Comparison of ENCODE assay signal across 25 cellular contexts in genomic region chr4:73709461-73710033, GRCh38. TPM values are rescaled to one million over a fixed set of nuclear protein-coding genes. Genes with fewer than 3 reads are reported as not detected.
A peak's percentile ranks its signal among the peaks of the same experiment; 100 is the strongest.
DNase-seq lines count a peak whose midpoint lies in the region; ATAC-seq, FAIRE-seq and TF ChIP-seq lines count a peak whose summit lies in the region.
"Had no signal": no experiment of that assay in that cellular context is flagged by ENCODE, and none has a peak within 500 bp of the region (broad histone marks: within the 10 kb centered on the region; RNA-seq: fewer than 3 reads in every experiment).

No MANE protein-coding gene starts in this region.

- no peaks in the 10 kb centered on the region for H4K20me1 ChIP-seq in K562 (replicated peaks; ENCODE audit: control insufficient read depth, insufficient read depth, low read length)

- TF ChIP-seq CTCF in A549 (IDR thresholded peaks at IDR 0.05), result no peak
- TF ChIP-seq CTCF in HEK293 (tag by site-specific recombination; IDR thresholded peaks at IDR 0.05), result no peak
- TF ChIP-seq CTCF in K562 (IDR thresholded peaks at IDR 0.05 in 2 of 3, conservative IDR thresholded peaks at IDR 0.05 in 1 of 3; ENCODE audit: insufficient read depth in 2 of 3, low read depth in 1 of 3, low read length in 3 of 3), result no peak

- no peaks in the 10 kb centered on the region for H3K27me3 ChIP-seq in K562 (ENCODE audit: control insufficient read depth in 2 of 2, insufficient read depth in 2 of 2, low read length in 2 of 2)
- H3K27me3 ChIP-seq: cardiac muscle cell, hepatocyte, neural progenitor cell had no signal

- H3K4me3 ChIP-seq in A549 (no peak overlapping the region), HEK293 (ENCODE audit: low read depth, low read length) (no peak overlapping the region), K562 (no peak overlapping the region)
- H3K4me3 ChIP-seq: cardiac muscle cell, hepatocyte, mucosa of descending colon, neural progenitor cell had no signal

- WGBS in A549 (ENCODE audit: missing lambda C conversion rate), result 85% methylated on average over 2 of the region's 2 CpGs
- 11% methylated on average over 2 of the region's 2 CpGs for WGBS in K562 (ENCODE audit: insufficient coverage, low coverage, missing lambda C conversion rate)

- H3K4me2 ChIP-seq in A549, result no peak overlapping the region
- H3K4me2 ChIP-seq in K562 (ENCODE audit: insufficient read depth, low read length), result no peak overlapping the region
- H3K4me2 ChIP-seq: hepatocyte, neural progenitor cell had no signal

- H3K9me3 ChIP-seq in A549 (no peaks in the 10 kb centered on the region), HEK293 (ENCODE audit: control insufficient read depth, insufficient read depth, low read depth, low read length) (no peaks in the 10 kb centered on the region), K562 (replicated peaks; ENCODE audit: control insufficient read depth, insufficient read depth, low read depth, low read length) (no peaks in the 10 kb centered on the region)
- H3K9me3 ChIP-seq: mucosa of descending colon had no signal

- FAIRE-seq in A549 (lab: Jason Lieb, UNC) (no peak), K562 (lab: Jason Lieb, UNC) (no peak)
- FAIRE-seq: A204.1 had no signal

- no peak for TF ChIP-seq POLR2A in A549 (IDR thresholded peaks at IDR 0.05; ENCODE audit: low read length)
- TF ChIP-seq POLR2A in K562 (conservative IDR thresholded peaks at IDR 0.05), result no peak

- in situ Hi-C loops in K562 (cut with MboI), result loop anchor here (25.0 kb wide), 1 partner anchor 953 kb away; no protein-coding TSS in a partner anchor

- H3K79me2 ChIP-seq in K562 (ENCODE audit: control insufficient read depth, insufficient read depth, low read length), result no peaks in the 10 kb centered on the region
- H3K79me2 ChIP-seq: hepatocyte had no signal

- DNase-seq in A549 (ENCODE audit: low read depth in 1 of 2, low spot score in 1 of 2) (no peak), NOMO-1 treated with dmso at 0.1 percent for 144 hours (lab: John Stamatoyannopoulos, UW; ENCODE audit: unreplicated experiment) (peak; percentile 43), K562 (ENCODE audit: extremely low read depth in 1 of 4, low spot score in 3 of 4) (no peak), NCI-H1436 treated with DMSO at 0.1 percent for 48 hours (lab: John Stamatoyannopoulos, UW) (no peak), NCI-H524 treated with DMSO at 0.1 percent for 48 hours (lab: John Stamatoyannopoulos, UW) (no peak), iPS-NIHi11 (ENCODE audit: low spot score) (no peak)
- DNase-seq in stimulated activated naive CD4-positive, alpha-beta T cell treated with Interleukin-2 at 50 U/mL for 16 hours (lab: John Stamatoyannopoulos, UW), result no peak
- DNase-seq: activated B cell treated with CpG ODN at 0.5 μM for 24 hours; activated CD4-positive, alpha-beta T cell treated with anti-CD3 and anti-CD28 coated beads, Interleukin-2, amount 50 U/mL, for 48 hours; activated naive CD4-positive, alpha-beta T cell; activated T-cell treated with anti-CD3 and anti-CD28 coated beads, Interleukin-2, amount 50 U/mL, for 1 hour; amygdala; CD4-positive, CD25-positive, alpha-beta regulatory T cell; dermis blood vessel endothelial cell; mucosa of descending colon; NCI-H1092 treated with DMSO at 0.1 percent for 48 hours; NCI-H510A; T-helper 17 cell had no signal

- TF ChIP-seq RAD21 in A549 (conservative IDR thresholded peaks at IDR 0.05 in 1 of 2, IDR thresholded peaks at IDR 0.05 in 1 of 2), result no peak
- TF ChIP-seq RAD21 in K562 (CRISPR knock-in tag; conservative IDR thresholded peaks at IDR 0.05 in 1 of 2, IDR thresholded peaks at IDR 0.05 in 1 of 2), result no peak

- CTCF ChIA-PET in A549 (lab: Yijun Ruan, JAX) (no interaction called here), HEK293 (lab: Yijun Ruan, JAX) (no interaction called here), K562 (lab: Yijun Ruan, JAX; ENCODE audit: low intra/inter-chr PET ratio) (no interaction called here)

- H3K36me3 ChIP-seq in HEK293 (ENCODE audit: control insufficient read depth in 2 of 2, insufficient read depth in 1 of 2, low read length in 2 of 2) (no peaks in the 10 kb centered on the region), K562 (ENCODE audit: control insufficient read depth, insufficient read depth, low read length) (no peaks in the 10 kb centered on the region)
- H3K36me3 ChIP-seq: cardiac muscle cell, neural progenitor cell had no signal

- POLR2A ChIA-PET in A549 (lab: Yijun Ruan, JAX) (no interaction called here), HEK293 (lab: Yijun Ruan, JAX) (no interaction called here), K562 (lab: Yijun Ruan, JAX) (interaction anchor here (0.6 to 0.8 kb wide), 3 partner anchors 9 to 474 kb away, joined by 3 read pairs; no protein-coding TSS in a partner anchor)

- H3K9me1 ChIP-seq in K562 (ENCODE audit: control insufficient read depth, insufficient read depth, low read length), result no peaks in the 10 kb centered on the region

- H3K9ac ChIP-seq in K562 (ENCODE audit: insufficient read depth in 1 of 2, low read depth in 2 of 2, low read length in 2 of 2), result no peak overlapping the region
- H3K9ac ChIP-seq: neural progenitor cell had no signal

- H3K4me1 ChIP-seq in A549, result peaks cover 40% of the 10 kb centered on the region
- H3K4me1 ChIP-seq in HEK293 (ENCODE audit: control insufficient read depth, insufficient read depth, low read length), result no peaks in the 10 kb centered on the region
- H3K4me1 ChIP-seq in K562 (replicated peaks in 1 of 2; ENCODE audit: control insufficient read depth in 2 of 2, insufficient read depth in 2 of 2, low read length in 2 of 2), result peaks cover 0 to 67% of the 10 kb centered on the region in 2 experiments; a peak in 4 of 5 replicates
- H3K4me1 ChIP-seq: neural progenitor cell had no signal

- peak overlapping the region; percentile 13 to 75; a peak in 4 of 6 replicates for H3K27ac ChIP-seq in A549
- no peak overlapping the region for H3K27ac ChIP-seq in HEK293 (ENCODE audit: extremely low read depth, low read depth, low read length)
- peak overlapping the region; percentile 74; the same call in 2 of the 3 replicates for H3K27ac ChIP-seq in K562 (ENCODE audit: extremely low read depth, low read depth, low read length)
- H3K27ac ChIP-seq: cardiac muscle cell, hepatocyte, neural progenitor cell had no signal

- ATAC-seq in A549 (no peak), K562 (no peak)
- ATAC-seq: mucosa of descending colon, Right ventricle myocardium inferior, T-helper 17 cell had no signal

- peak overlapping the region; percentile 85 for H2AFZ ChIP-seq in K562 (ENCODE audit: low read depth, low read length)
- H2AFZ ChIP-seq: hepatocyte, neural progenitor cell had no signal

- intact Hi-C loops in K562 (cut with micrococcal nuclease), result loop anchor here (5.0 to 10.0 kb wide), 2 partner anchors 388 to 625 kb away; partner anchors contain the start of gene CXCL2

- no TSS peak for BruUV-seq in K562 (replicated peaks; lab: Mats Ljungman, UMichigan)

- no peak for TF ChIP-seq EP300 in A549 (IDR thresholded peaks at IDR 0.05)
- TF ChIP-seq EP300 in K562 (IDR thresholded peaks at IDR 0.05; ENCODE audit: low read length), result no peak

TF ChIP-seq in A549, 52 proteins besides CTCF, POLR2A, EP300 and RAD21 (continues in another document):
- no peak for TF ChIP-seq NPAS2 (CRISPR knock-in tag; IDR thresholded peaks at IDR 0.05; ENCODE audit: borderline replicate concordance)
- no peak for TF ChIP-seq RARB (CRISPR knock-in tag; IDR thresholded peaks at IDR 0.05)
- TF ChIP-seq FOSB (CRISPR knock-in tag; IDR thresholded peaks at IDR 0.05), result no peak
- TF ChIP-seq TP53 (CRISPR knock-in tag; IDR thresholded peaks at IDR 0.05), result no peak
- no peak for TF ChIP-seq NFE2L2 (conservative IDR thresholded peaks at IDR 0.05; ENCODE audit: low read length)
- no peak for TF ChIP-seq ZFP36 (IDR thresholded peaks at IDR 0.05; ENCODE audit: borderline replicate concordance, partially characterized antibody)

TF ChIP-seq in K562, 482 proteins besides CTCF, POLR2A, EP300 and RAD21 (continues in another document):
- TF ChIP-seq BRD4 (IDR thresholded peaks at IDR 0.05), result 0 out of 2 replicates have a peak, but pooled peaks have one; percentile 60
- no peak for TF ChIP-seq FOXJ3 (CRISPR knock-in tag; IDR thresholded peaks at IDR 0.05)
- peak; percentile 15; the same call in 1 of the 2 replicates for TF ChIP-seq ZNF589 (CRISPR knock-in tag; IDR thresholded peaks at IDR 0.05; ENCODE audit: low read depth)
- TF ChIP-seq SMAD4 (CRISPR knock-in tag; conservative IDR thresholded peaks at IDR 0.05), result 0 out of 2 replicates have a peak, but pooled peaks have one; percentile 24
- TF ChIP-seq SPI1 (IDR thresholded peaks at IDR 0.05; ENCODE audit: borderline replicate concordance, low read depth, low read length), result peak; percentile 63; the same call in 1 of the 2 replicates
- TF ChIP-seq CXXC5 (CRISPR knock-in tag; IDR thresholded peaks at IDR 0.05), result 0 out of 2 replicates have a peak, but pooled peaks have one; percentile 18

RNA-seq across cellular contexts. Expression of gene CXCL8, which starts 30.8 kb away (rescaled TPM):
- 57.2 and 87.7 TPM in 2 replicates for polyA plus RNA-seq in A549 (2011; rRNA removed)
- polyA plus RNA-seq in A549 (2012; cell fraction: cytosol; rRNA removed), result 7.3 and 9.1 TPM in 2 replicates
- 3.4 and 7.2 TPM in 2 replicates for polyA plus RNA-seq in A549 (2012; cell fraction: nucleus; rRNA removed)
- 4.0 to 5.6 TPM (median 4.4 TPM) in 3 replicates for polyA plus RNA-seq in A549 (2017; fragmentation: RNase III; extraction: RNeasy Plus Mini Kit Qiagen cat#74134 plus additional on column Dnase treatment)
- polyA minus RNA-seq in A549 (2011; rRNA and poly(A)+ RNA removed), result 20.2 and 42.4 TPM in 2 replicates
- total RNA-seq in K562 (2011; cell fraction: chromatin; rRNA removed; ENCODE audit: low replicate concordance), result 5.3 and 6.5 TPM in 2 replicates
- 5.8 and 9.7 TPM in 2 replicates for total RNA-seq in K562 (2011; cell fraction: nucleolus; rRNA removed)
- total RNA-seq in K562 (2011; cell fraction: nucleoplasm; rRNA removed), result 6.0 and 11.8 TPM in 2 replicates
- 1.8 and 2.2 TPM in 2 replicates for total RNA-seq in K562 (2014; rRNA removed)
- 4.8 and 6.2 TPM in 2 replicates for total RNA-seq in K562 (2014; rRNA removed; fragmentation: Illumina TruSeq; extraction: Trizol)
- total RNA-seq in K562 (2015; rRNA removed; fragmentation: Illumina TruSeq; extraction: Trizol), result 1.0 and 1.6 TPM in 2 replicates
- 3.2 and 3.3 TPM in 2 replicates for total RNA-seq in K562 (2021)
- polyA plus RNA-seq in K562 (2011; rRNA removed), result 3.4 and 7.7 TPM in 2 replicates
- 1.00 and 1.1 TPM in 2 replicates for polyA plus RNA-seq in K562 (2011; cell fraction: cytosol; rRNA removed)
- polyA plus RNA-seq in K562 (2011; cell fraction: nucleus; rRNA removed), result 6.8 and 9.9 TPM in 2 replicates
- 8.8 and 15.3 TPM in 2 replicates for polyA plus RNA-seq in K562 (2012)
- polyA plus RNA-seq in K562 (2014; fragmentation: Illumina TruSeq; extraction: Trizol), result 2.9 and 3.3 TPM in 2 replicates
- 1 to 10 TPM; 5.8 to 6.9 TPM for polyA plus RNA-seq in K562 (2014; fragmentation: Nextera tagmentation; extraction: Ambion mirVana)
- 2.5 and 2.8 TPM in 2 replicates for polyA plus RNA-seq in K562 (2014; rRNA removed)
- 5.1 and 7.4 TPM in 2 replicates for polyA minus RNA-seq in K562 (2011; rRNA and poly(A)+ RNA removed)
- 3.6 and 6.0 TPM in 2 replicates for polyA minus RNA-seq in K562 (2011; cell fraction: cytosol; rRNA and poly(A)+ RNA removed)
- polyA minus RNA-seq in K562 (2011; cell fraction: nucleus; rRNA and poly(A)+ RNA removed), result 4.9 and 5.5 TPM in 2 replicates
- total RNA-seq: cardiac muscle cell, G401, Right ventricle myocardium inferior had no signal
- polyA plus RNA-seq: cardiac muscle cell had no signal
